In genomic region chr17:64778367-64779290, GRCh38 we compare ENCODE assay signal across 10 cellular contexts.
DNase-seq lines count a peak whose midpoint lies in the region; ATAC-seq and TF ChIP-seq lines count a peak whose summit lies in the region.
"Had no signal": no experiment of that assay in that cellular context is flagged by ENCODE, and none has a peak within 500 bp of the region (broad histone marks: within the 10 kb centered on the region; RNA-seq: fewer than 3 reads in every experiment).

No MANE protein-coding gene starts in this region.

- 29% methylated on average over 104 of the region's 104 CpGs for WGBS in right cardiac atrium
- WGBS in gastroesophageal sphincter (ENCODE audit: low coverage in 1 of 2), 2 donors = 17% methylated on average over 23 of the region's 104 CpGs; no CpG with 5 or more reads in 1 of the 2 donors

- intact Hi-C loops in right cardiac atrium (cut with DNase I) (no loop called here), gastrocnemius medialis (cut with DNase I; ENCODE audit: low total_unique reads) (loop anchor here (5.0 kb wide), 1 partner anchor 419 kb away; no protein-coding TSS in a partner anchor)

- DNase-seq in activated T-cell treated with anti-CD3 and anti-CD28 coated beads, Interleukin-2, amount 50 U/mL, for 1 hour = peak; percentile 55
- DNase-seq in activated T-cell treated with anti-CD3 and anti-CD28 coated beads for 4 hours (no peak), right cardiac atrium (peak in 2 of 3 donors; percentile 35 to 72), gastrocnemius medialis (no peak), midbrain (lab: John Stamatoyannopoulos, UW) (no peak)
- peak; percentile 77 for DNase-seq in activated CD8-positive, alpha-beta memory T cell treated with anti-CD3 and anti-CD28 coated beads for 24 hours
- DNase-seq: DND-41 had no signal

- H3K4me3 ChIP-seq in right cardiac atrium (ENCODE audit: low read length) = peak overlapping the region; percentile 5
- H3K4me3 ChIP-seq in gastrocnemius medialis = peak overlapping the region in 3 of 4 donors; percentile 18 to 22 (median 21)
- H3K4me3 ChIP-seq in gastroesophageal sphincter = peak overlapping the region in 1 of 2 donors; percentile 44
- H3K4me3 ChIP-seq: SJSA1 had no signal

- no peak for TF ChIP-seq EP300 in gastroesophageal sphincter (IDR thresholded peaks at IDR 0.05)

- peaks cover 0 to 9% of the 10 kb centered on the region in 2 donors for H3K36me3 ChIP-seq in gastrocnemius medialis
- peaks cover 0 to 13% of the 10 kb centered on the region in 2 donors for H3K36me3 ChIP-seq in gastroesophageal sphincter

- H3K27me3 ChIP-seq in right cardiac atrium (ENCODE audit: control insufficient read depth, insufficient read depth) (no peaks in the 10 kb centered on the region), gastrocnemius medialis (peaks cover 0 to 10% (median 7%) of the 10 kb centered on the region in 3 donors), gastroesophageal sphincter (peaks cover 61% of the 10 kb centered on the region)
- H3K27me3 ChIP-seq: SJSA1 had no signal

- H3K9me3 ChIP-seq in right cardiac atrium (ENCODE audit: control insufficient read depth, low read length) (no peaks in the 10 kb centered on the region), gastrocnemius medialis (no peaks in the 10 kb centered on the region), gastroesophageal sphincter (no peaks in the 10 kb centered on the region)
- H3K9me3 ChIP-seq: SJSA1 had no signal

- ATAC-seq in right cardiac atrium (no peak), gastrocnemius medialis (no peak), HG02840 (IDR thresholded peaks at IDR 0.05; ENCODE audit: low FRiP score, unreplicated experiment) (no peak), gastroesophageal sphincter (no peak)

- in situ Hi-C loops in gastrocnemius medialis (cut with MboI; ENCODE audit: low sequenced_read_pairs in 4 of 4) = no loop called here

- H3K4me1 ChIP-seq in right cardiac atrium (ENCODE audit: control insufficient read depth, insufficient read depth, low read length) (peaks cover 6% of the 10 kb centered on the region), gastrocnemius medialis (peaks cover 10 to 14% of the 10 kb centered on the region in 2 donors), gastroesophageal sphincter (peaks cover 3 to 68% (median 54%) of the 10 kb centered on the region in 3 donors)

- H3K27ac ChIP-seq in right cardiac atrium (ENCODE audit: low read length) = no peak overlapping the region
- no peak overlapping the region for H3K27ac ChIP-seq in gastrocnemius medialis
- H3K27ac ChIP-seq in gastroesophageal sphincter = peak overlapping the region in 1 of 4 donors; percentile 44
- H3K27ac ChIP-seq: SJSA1 had no signal

- no peak for TF ChIP-seq CTCF in gastrocnemius medialis (IDR thresholded peaks at IDR 0.05 in 4 of 5, conservative IDR thresholded peaks at IDR 0.05 in 1 of 5)
- TF ChIP-seq CTCF in gastroesophageal sphincter (IDR thresholded peaks at IDR 0.05) = no peak

- no peak for TF ChIP-seq POLR2A in gastrocnemius medialis (IDR thresholded peaks at IDR 0.05)
- TF ChIP-seq POLR2A in gastroesophageal sphincter (IDR thresholded peaks at IDR 0.05) = no peak

Comparison
In these comparisons a context has a peak if more than half of its experiments do, and no peak if none do; other contexts are left out.
1. DNase-seq: peak in activated T-cell treated with anti-CD3 and anti-CD28 coated beads, Interleukin-2, amount 50 U/mL, for 1 hour (single experiment), activated CD8-positive, alpha-beta memory T cell treated with anti-CD3 and anti-CD28 coated beads for 24 hours (single experiment) and right cardiac atrium (2 of 3); none in activated T-cell treated with anti-CD3 and anti-CD28 coated beads for 4 hours (single experiment), gastrocnemius medialis (0 of 2) and midbrain (single experiment).